In the genomic region with DNA sequence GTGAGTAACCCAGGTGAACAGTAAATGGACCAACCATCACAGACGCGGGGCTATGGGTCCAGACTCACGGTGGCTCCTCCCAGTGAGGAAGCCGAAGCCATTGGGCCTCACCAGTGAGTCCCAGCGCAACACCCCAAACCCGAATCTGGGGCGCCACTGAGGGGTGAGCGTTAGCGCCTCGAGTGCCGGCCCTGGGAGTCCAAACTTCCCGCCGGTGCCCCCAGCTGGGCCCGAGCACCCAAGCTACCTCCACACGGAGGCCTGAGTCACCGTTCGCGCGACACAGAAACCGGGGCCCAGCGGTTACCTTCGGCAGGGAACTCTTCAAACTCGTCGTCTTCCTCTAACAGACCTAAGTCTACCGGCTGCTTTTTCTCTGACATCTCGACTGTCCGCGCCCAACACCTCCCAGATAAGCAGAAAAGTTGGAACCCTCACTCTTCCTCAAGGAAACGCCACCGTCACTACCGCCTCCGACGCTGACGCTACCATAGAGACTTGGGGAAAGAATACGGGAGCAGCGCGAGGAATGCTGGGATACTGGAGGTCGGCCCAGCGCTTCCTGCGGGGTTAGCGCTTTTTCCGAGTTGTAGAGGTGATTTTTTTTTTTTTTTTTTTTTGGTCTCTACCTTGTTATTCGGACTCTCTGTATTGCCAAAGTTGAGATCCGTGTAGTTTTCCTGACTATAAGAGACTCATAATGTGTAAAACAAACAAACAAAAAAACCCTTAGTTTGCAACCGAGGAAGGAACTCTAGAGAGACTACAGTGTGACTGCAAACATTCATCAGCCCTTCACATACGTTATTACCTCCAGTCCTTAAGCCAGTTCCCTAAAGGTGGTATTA, we compare ENCODE assay signal across 1 cellular context.
A peak's percentile ranks its signal among the peaks of the same experiment; 100 is the strongest.
TF ChIP-seq lines count a peak whose summit lies in the region.

A gene (minus strand): TSS at position 466 of the 848 bp plus-strand sequence. CDS start 83 bp downstream, at position 383.

TF ChIP-seq in Ishikawa, 13 proteins besides CTCF, POLR2A, EP300 and RAD21:
- TF ChIP-seq FOXM1 (IDR thresholded peaks at IDR 0.05; ENCODE audit: borderline replicate concordance, low read depth): peak; percentile 44; the same call in 1 of the 2 replicates
- peak; percentile 43; the same call in 1 of the 2 replicates for TF ChIP-seq YY1 (IDR thresholded peaks at IDR 0.05; ENCODE audit: low read depth)
- TF ChIP-seq, protein P1, sequence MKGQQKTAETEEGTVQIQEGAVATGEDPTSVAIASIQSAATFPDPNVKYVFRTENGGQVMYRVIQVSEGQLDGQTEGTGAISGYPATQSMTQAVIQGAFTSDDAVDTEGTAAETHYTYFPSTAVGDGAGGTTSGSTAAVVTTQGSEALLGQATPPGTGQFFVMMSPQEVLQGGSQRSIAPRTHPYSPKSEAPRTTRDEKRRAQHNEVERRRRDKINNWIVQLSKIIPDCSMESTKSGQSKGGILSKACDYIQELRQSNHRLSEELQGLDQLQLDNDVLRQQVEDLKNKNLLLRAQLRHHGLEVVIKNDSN (IDR thresholded peaks at IDR 0.05): no peak
- TF ChIP-seq TEAD4 (IDR thresholded peaks at IDR 0.05): peak; percentile 32; the same call in 1 of the 2 replicates
- TF ChIP-seq EGR1 (IDR thresholded peaks at IDR 0.05): no peak
- TF ChIP-seq, protein P2, sequence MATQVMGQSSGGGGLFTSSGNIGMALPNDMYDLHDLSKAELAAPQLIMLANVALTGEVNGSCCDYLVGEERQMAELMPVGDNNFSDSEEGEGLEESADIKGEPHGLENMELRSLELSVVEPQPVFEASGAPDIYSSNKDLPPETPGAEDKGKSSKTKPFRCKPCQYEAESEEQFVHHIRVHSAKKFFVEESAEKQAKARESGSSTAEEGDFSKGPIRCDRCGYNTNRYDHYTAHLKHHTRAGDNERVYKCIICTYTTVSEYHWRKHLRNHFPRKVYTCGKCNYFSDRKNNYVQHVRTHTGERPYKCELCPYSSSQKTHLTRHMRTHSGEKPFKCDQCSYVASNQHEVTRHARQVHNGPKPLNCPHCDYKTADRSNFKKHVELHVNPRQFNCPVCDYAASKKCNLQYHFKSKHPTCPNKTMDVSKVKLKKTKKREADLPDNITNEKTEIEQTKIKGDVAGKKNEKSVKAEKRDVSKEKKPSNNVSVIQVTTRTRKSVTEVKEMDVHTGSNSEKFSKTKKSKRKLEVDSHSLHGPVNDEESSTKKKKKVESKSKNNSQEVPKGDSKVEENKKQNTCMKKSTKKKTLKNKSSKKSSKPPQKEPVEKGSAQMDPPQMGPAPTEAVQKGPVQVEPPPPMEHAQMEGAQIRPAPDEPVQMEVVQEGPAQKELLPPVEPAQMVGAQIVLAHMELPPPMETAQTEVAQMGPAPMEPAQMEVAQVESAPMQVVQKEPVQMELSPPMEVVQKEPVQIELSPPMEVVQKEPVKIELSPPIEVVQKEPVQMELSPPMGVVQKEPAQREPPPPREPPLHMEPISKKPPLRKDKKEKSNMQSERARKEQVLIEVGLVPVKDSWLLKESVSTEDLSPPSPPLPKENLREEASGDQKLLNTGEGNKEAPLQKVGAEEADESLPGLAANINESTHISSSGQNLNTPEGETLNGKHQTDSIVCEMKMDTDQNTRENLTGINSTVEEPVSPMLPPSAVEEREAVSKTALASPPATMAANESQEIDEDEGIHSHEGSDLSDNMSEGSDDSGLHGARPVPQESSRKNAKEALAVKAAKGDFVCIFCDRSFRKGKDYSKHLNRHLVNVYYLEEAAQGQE (IDR thresholded peaks at IDR 0.05; ENCODE audit: low read depth): no peak
- TF ChIP-seq TAF1 (IDR thresholded peaks at IDR 0.05; ENCODE audit: low read depth): peak; percentile 75; the same call in 1 of the 2 replicates
- no peak for TF ChIP-seq NFIC (IDR thresholded peaks at IDR 0.05)
- no peak; the same call in 1 of the 2 replicates for TF ChIP-seq CREB1 (IDR thresholded peaks at IDR 0.05; ENCODE audit: low read depth)
- peak; percentile 72 for TF ChIP-seq TCF12 (IDR thresholded peaks at IDR 0.05; ENCODE audit: low read depth)
- TF ChIP-seq, protein P3, sequence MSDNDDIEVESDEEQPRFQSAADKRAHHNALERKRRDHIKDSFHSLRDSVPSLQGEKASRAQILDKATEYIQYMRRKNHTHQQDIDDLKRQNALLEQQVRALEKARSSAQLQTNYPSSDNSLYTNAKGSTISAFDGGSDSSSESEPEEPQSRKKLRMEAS (IDR thresholded peaks at IDR 0.05): peak; percentile 42; the same call in 1 of the 2 replicates
- no peak for TF ChIP-seq ZBTB7A (IDR thresholded peaks at IDR 0.05; ENCODE audit: low read depth)
- TF ChIP-seq CEBPB (IDR thresholded peaks at IDR 0.05): no peak
